ENCODE assay signal across 1 cellular context in genomic region chr20:45174434-45175364, GRCh38.
TF ChIP-seq lines count a peak whose summit lies in the region.

PI3 (plus strand) TSS chr20:45174902; CDS start chr20:45174923, 21 bp downstream.

TF ChIP-seq in HepG2, 621 proteins besides CTCF, POLR2A, EP300 and RAD21 (continued from another document):
- TF ChIP-seq PRDM15 (CRISPR knock-in tag; IDR thresholded peaks at IDR 0.05), result no peak
- TF ChIP-seq ZNF569 (CRISPR knock-in tag; IDR thresholded peaks at IDR 0.05; ENCODE audit: borderline replicate concordance), result no peak
- TF ChIP-seq SNAI1 (CRISPR knock-in tag; IDR thresholded peaks at IDR 0.05; ENCODE audit: borderline replicate concordance), result no peak
- no peak for TF ChIP-seq BHLHE40 (IDR thresholded peaks at IDR 0.05; ENCODE audit: low read length)
TF ChIP-seq in HepG2: peak in this region for 9.
